19 cellular contexts compared by ENCODE assay signal in genomic region chr2:209640358-209640757, GRCh38.
"Had no signal": no experiment of that assay in that cellular context is flagged by ENCODE, and none has a peak within 500 bp of the region (broad histone marks: within the 10 kb centered on the region; RNA-seq: fewer than 3 reads in every experiment).

No MANE protein-coding gene starts in this region.

- H3K36me3 ChIP-seq: ascending aorta, brain microvascular endothelial cell, transverse colon, uterus had no signal

- H3K27me3 Mint-ChIP-seq: activated T-cell treated with anti-CD3 and anti-CD28 coated beads, Interleukin-2, amount 50 U/mL, for 24 hours; activated T-helper 17 cell treated with anti-CD3 and anti-CD28 coated beads, Interleukin-2, amount 50 U/mL, for 72 hours; central memory CD8-positive, alpha-beta T cell; effector memory CD8-positive, alpha-beta T cell; stimulated activated memory B cell treated with anti-CD40 and anti-IgM and Interleukin-4, amounts not matched to agents 10 μg/mL and 1 μg/mL and 100 μg/mL, for 72 hours had no signal

- H3K9me3 ChIP-seq: ascending aorta, transverse colon, uterus had no signal

- H3K4me3 ChIP-seq: ascending aorta, lung, transverse colon, uterus had no signal

- H3K4me1 Mint-ChIP-seq: activated T-helper 17 cell treated with anti-CD3 and anti-CD28 coated beads, Interleukin-2, amount 50 U/mL, for 72 hours; central memory CD8-positive, alpha-beta T cell; naive thymus-derived CD4-positive, alpha-beta T cell; stimulated activated memory B cell treated with anti-CD40 and anti-IgM and Interleukin-4, amounts not matched to agents 10 μg/mL and 1 μg/mL and 100 μg/mL, for 72 hours had no signal

- H3K9me3 Mint-ChIP-seq: activated T-cell treated with anti-CD3 and anti-CD28 coated beads, Interleukin-2, amount 50 U/mL, for 24 hours; activated T-helper 17 cell treated with anti-CD3 and anti-CD28 coated beads, Interleukin-2, amount 50 U/mL, for 72 hours; central memory CD8-positive, alpha-beta T cell; effector memory CD8-positive, alpha-beta T cell; neural crest cell; stimulated activated memory B cell treated with anti-CD40 and anti-IgM and Interleukin-4, amounts not matched to agents 10 μg/mL and 1 μg/mL and 100 μg/mL, for 72 hours had no signal

- H3K4me3 Mint-ChIP-seq: activated T-cell treated with anti-CD3 and anti-CD28 coated beads, Interleukin-2, amount 50 U/mL, for 24 hours; activated T-helper 17 cell treated with anti-CD3 and anti-CD28 coated beads, Interleukin-2, amount 50 U/mL, for 72 hours; central memory CD8-positive, alpha-beta T cell; effector memory CD8-positive, alpha-beta T cell; naive thymus-derived CD4-positive, alpha-beta T cell; neural crest cell; stimulated activated memory B cell treated with anti-CD40 and anti-IgM and Interleukin-4, amounts not matched to agents 10 μg/mL and 1 μg/mL and 100 μg/mL, for 72 hours had no signal

- H3K27ac ChIP-seq: ascending aorta, brain microvascular endothelial cell, transverse colon, uterus had no signal

- H3K4me1 ChIP-seq: ascending aorta, transverse colon, uterus had no signal

- H3K27ac Mint-ChIP-seq: activated naive CD4-positive, alpha-beta T cell treated with anti-CD3 and anti-CD28 coated beads, Interleukin-2, amount 50 U/mL, for 72 hours; activated T-cell treated with anti-CD3 and anti-CD28 coated beads, Interleukin-2, amount 50 U/mL, for 24 hours; activated T-helper 17 cell treated with anti-CD3 and anti-CD28 coated beads, Interleukin-2, amount 50 U/mL, for 72 hours; effector memory CD8-positive, alpha-beta T cell; naive thymus-derived CD4-positive, alpha-beta T cell; stimulated activated memory B cell treated with anti-CD40 and anti-IgM and Interleukin-4, amounts not matched to agents 10 μg/mL and 1 μg/mL and 100 μg/mL, for 72 hours had no signal

- H3K36me3 Mint-ChIP-seq: activated naive CD4-positive, alpha-beta T cell treated with anti-CD3 and anti-CD28 coated beads, Interleukin-2, amount 50 U/mL, for 72 hours; naive thymus-derived CD4-positive, alpha-beta T cell; stimulated activated memory B cell treated with anti-CD40 and anti-IgM and Interleukin-4, amounts not matched to agents 10 μg/mL and 1 μg/mL and 100 μg/mL, for 72 hours had no signal

- DNase-seq: activated CD4-positive, alpha-beta T cell treated with anti-CD3 and anti-CD28 coated beads, Interleukin-2, amount 50 U/mL, for 4 hours; activated CD8-positive, alpha-beta memory T cell treated with anti-CD3 and anti-CD28 coated beads for 24 hours; activated CD8-positive, alpha-beta memory T cell treated with anti-CD3 and anti-CD28 coated beads, Interleukin-2, amount 50 U/mL, for 4 hours; activated T-cell treated with anti-CD3 and anti-CD28 coated beads, Interleukin-2, amount 50 U/mL, for 24 hours; brain microvascular endothelial cell; effector memory CD8-positive, alpha-beta T cell; naive thymus-derived CD4-positive, alpha-beta T cell; occipital lobe; small intestine; stimulated activated CD4-positive, alpha-beta T cell treated with anti-CD3 and anti-CD28 coated beads, Interleukin-15, amount 100 ng/mL, for 24 hours; transverse colon; uterus had no signal

- H3K27me3 ChIP-seq: ascending aorta, brain microvascular endothelial cell, transverse colon, uterus had no signal
